11 cellular contexts compared by ENCODE assay signal in genomic region chr3:25423780-25424179, GRCh38. TPM values are rescaled to one million over a fixed set of nuclear protein-coding genes. Genes with fewer than 3 reads are reported as not detected.
DNase-seq lines count a peak whose midpoint lies in the region; ATAC-seq and TF ChIP-seq lines count a peak whose summit lies in the region.
"Had no signal": no experiment of that assay in that cellular context is flagged by ENCODE, and none has a peak within 500 bp of the region (broad histone marks: within the 10 kb centered on the region; RNA-seq: fewer than 3 reads in every experiment).

No MANE protein-coding gene starts in this region.

- no peaks in the 10 kb centered on the region for H3F3A ChIP-seq in Loucy (ENCODE audit: low read depth)

- no peaks in the 10 kb centered on the region for H4K20me1 ChIP-seq in Loucy (ENCODE audit: insufficient read depth, low read length, poor library complexity, severe bottlenecking)

- H3K9me2 ChIP-seq in Loucy (replicated peaks; ENCODE audit: low read depth, low read length): no peaks in the 10 kb centered on the region

- H3K4me3 ChIP-seq in Loucy (ENCODE audit: low read length, poor library complexity, severe bottlenecking): no peak overlapping the region
- H3K4me3 ChIP-seq in choroid plexus epithelial cell (ENCODE audit: low read depth, low read length): no peak overlapping the region

- no peaks in the 10 kb centered on the region for H3K9me3 Mint-ChIP-seq in activated CD8-positive, alpha-beta memory T cell treated with anti-CD3 and anti-CD28 coated beads, Interleukin-2, amount 10 ng/mL, durations not matched to agents 7 days and 5 days (ENCODE audit: low read depth)
- no peaks in the 10 kb centered on the region for H3K9me3 Mint-ChIP-seq in stimulated activated naive CD8-positive, alpha-beta T cell treated with anti-CD3 and anti-CD28 coated beads, Interleukin-15, amount 100 ng/mL, for 72 hours
- H3K9me3 Mint-ChIP-seq: dendritic cell treated with granulocyte-macrophage colony-stimulating factor and Interleukin-4, amounts not matched to agents 40 ng/mL and 50 ng/mL, for 4 days had no signal

- H3K4me1 Mint-ChIP-seq in activated CD8-positive, alpha-beta memory T cell treated with anti-CD3 and anti-CD28 coated beads, Interleukin-2, amount 10 ng/mL, durations not matched to agents 7 days and 5 days: peaks cover 3% of the 10 kb centered on the region
- H3K4me1 Mint-ChIP-seq in stimulated activated naive CD8-positive, alpha-beta T cell treated with anti-CD3 and anti-CD28 coated beads, Interleukin-15, amount 100 ng/mL, for 72 hours: peaks cover 7% of the 10 kb centered on the region

- no peaks in the 10 kb centered on the region for H3K79me2 ChIP-seq in Loucy (ENCODE audit: insufficient read depth, low read length)

- peaks cover 35% of the 10 kb centered on the region for H3K27me3 Mint-ChIP-seq in activated CD8-positive, alpha-beta memory T cell treated with anti-CD3 and anti-CD28 coated beads, Interleukin-2, amount 10 ng/mL, durations not matched to agents 7 days and 5 days
- H3K27me3 Mint-ChIP-seq in stimulated activated naive CD8-positive, alpha-beta T cell treated with anti-CD3 and anti-CD28 coated beads, Interleukin-15, amount 100 ng/mL, for 72 hours: peaks cover 34% of the 10 kb centered on the region

- no peak overlapping the region for H3K9ac ChIP-seq in Loucy (ENCODE audit: low read depth, low read length, poor library complexity, severe bottlenecking)

- TF ChIP-seq CTCF in Loucy (conservative IDR thresholded peaks at IDR 0.05; ENCODE audit: low read length): no peak
- peak; percentile 1 for TF ChIP-seq CTCF in choroid plexus epithelial cell (conservative IDR thresholded peaks at IDR 0.05; ENCODE audit: low read depth, low read length)

- no peak overlapping the region for H3K4me2 ChIP-seq in Loucy (ENCODE audit: low read depth, low read length, poor library complexity, severe bottlenecking)

- H3K36me3 ChIP-seq in Loucy (ENCODE audit: insufficient read depth, low read length): no peaks in the 10 kb centered on the region

- H3K4me1 ChIP-seq in Loucy (ENCODE audit: insufficient read depth, low read length, poor library complexity, severe bottlenecking): peaks cover 11% of the 10 kb centered on the region

- peak overlapping the region; percentile 69 for H2AFZ ChIP-seq in Loucy (ENCODE audit: low read length)

- no peaks in the 10 kb centered on the region for H3K27me3 ChIP-seq in Loucy (ENCODE audit: insufficient read depth, low read length, poor library complexity, severe bottlenecking)

- no peaks in the 10 kb centered on the region for H3K36me3 Mint-ChIP-seq in activated CD8-positive, alpha-beta memory T cell treated with anti-CD3 and anti-CD28 coated beads, Interleukin-2, amount 10 ng/mL, durations not matched to agents 7 days and 5 days

- no peak for ATAC-seq in activated CD8-positive, alpha-beta memory T cell treated with anti-CD3 and anti-CD28 coated beads, Interleukin-2, amount 10 ng/mL, durations not matched to agents 7 days and 5 days
- no peak for ATAC-seq in stimulated activated naive CD8-positive, alpha-beta T cell treated with anti-CD3 and anti-CD28 coated beads, Interleukin-15, amount 100 ng/mL, for 72 hours
- no peak for ATAC-seq in HG02759 (IDR thresholded peaks at IDR 0.05; ENCODE audit: unreplicated experiment)

- no peak overlapping the region for H3K4me3 Mint-ChIP-seq in activated CD8-positive, alpha-beta memory T cell treated with anti-CD3 and anti-CD28 coated beads, Interleukin-2, amount 10 ng/mL, durations not matched to agents 7 days and 5 days
- H3K4me3 Mint-ChIP-seq in stimulated activated naive CD8-positive, alpha-beta T cell treated with anti-CD3 and anti-CD28 coated beads, Interleukin-15, amount 100 ng/mL, for 72 hours: no peak overlapping the region
- H3K4me3 Mint-ChIP-seq: dendritic cell treated with granulocyte-macrophage colony-stimulating factor and Interleukin-4, amounts not matched to agents 40 ng/mL and 50 ng/mL, for 4 days had no signal

- DNase-seq in AG20443 (ENCODE audit: low spot score): peak; percentile 32
- peak; percentile 91 for DNase-seq in choroid plexus epithelial cell (ENCODE audit: low read depth)
- DNase-seq in myocyte (ENCODE audit: low read depth): peak; percentile 27
- DNase-seq in activated CD8-positive, alpha-beta memory T cell treated with anti-CD3 and anti-CD28 coated beads, Interleukin-2, amount 10 ng/mL, durations not matched to agents 7 days and 5 days: no peak
- no peak for DNase-seq in stimulated activated naive CD8-positive, alpha-beta T cell treated with anti-CD3 and anti-CD28 coated beads, Interleukin-15, amount 100 ng/mL, for 72 hours
- no peak for DNase-seq in D341Med (ENCODE audit: low spot score)
- DNase-seq: activated CD4-positive, CD25-positive, alpha-beta regulatory T cell; stimulated activated CD4-positive, alpha-beta T cell treated with anti-CD3 and anti-CD28 coated beads, Interleukin-4, amount 100 ng/mL, for 1 hour had no signal

- no peak overlapping the region for H3K27ac Mint-ChIP-seq in activated CD8-positive, alpha-beta memory T cell treated with anti-CD3 and anti-CD28 coated beads, Interleukin-2, amount 10 ng/mL, durations not matched to agents 7 days and 5 days
- H3K27ac Mint-ChIP-seq in stimulated activated naive CD8-positive, alpha-beta T cell treated with anti-CD3 and anti-CD28 coated beads, Interleukin-15, amount 100 ng/mL, for 72 hours: no peak overlapping the region
- H3K27ac Mint-ChIP-seq: dendritic cell treated with granulocyte-macrophage colony-stimulating factor and Interleukin-4, amounts not matched to agents 40 ng/mL and 50 ng/mL, for 4 days had no signal

- H3K9me3 ChIP-seq in Loucy (ENCODE audit: insufficient read depth, low read depth, low read length): no peaks in the 10 kb centered on the region

- CTCF ChIA-PET in activated CD8-positive, alpha-beta memory T cell treated with anti-CD3 and anti-CD28 coated beads, Interleukin-2, amount 10 ng/mL, durations not matched to agents 7 days and 5 days (lab: Charles Lee): no interaction called here

RNA-seq across cellular contexts. Expression of gene RARB, which starts 4.3 kb away (rescaled TPM):
- total RNA-seq in myocyte: 0.13 TPM in 1 of 2 replicates, not detected in the other
- 0.18 TPM for polyA plus RNA-seq in myocyte (2012)
- not detected for total RNA-seq in activated CD8-positive, alpha-beta memory T cell treated with anti-CD3 and anti-CD28 coated beads, Interleukin-2, amount 10 ng/mL, durations not matched to agents 7 days and 5 days

Comparison
In these comparisons a context has a peak if more than half of its experiments do, and no peak if none do; other contexts are left out.
1. DNase-seq: peak in AG20443 (single experiment), choroid plexus epithelial cell (single experiment) and myocyte (single experiment); none in activated CD8-positive, alpha-beta memory T cell treated with anti-CD3 and anti-CD28 coated beads, Interleukin-2, amount 10 ng/mL, durations not matched to agents 7 days and 5 days (single experiment), stimulated activated naive CD8-positive, alpha-beta T cell treated with anti-CD3 and anti-CD28 coated beads, Interleukin-15, amount 100 ng/mL, for 72 hours (0 of 2) and D341Med (single experiment).